8 cellular contexts compared by ENCODE assay signal in genomic region chr15:96330064-96330449, GRCh38. TPM values are rescaled to one million over a fixed set of nuclear protein-coding genes. Genes with fewer than 3 reads are reported as not detected.
DNase-seq lines count a peak whose midpoint lies in the region; ATAC-seq and TF ChIP-seq lines count a peak whose summit lies in the region.

No MANE protein-coding gene starts in this region.

- peak overlapping the region; percentile 82 to 96 (median 94) for H3K4me3 Mint-ChIP-seq in brain
- peak overlapping the region; percentile 78 to 79 for H3K4me3 Mint-ChIP-seq in stimulated activated naive CD8-positive, alpha-beta T cell treated with anti-CD3 and anti-CD28 coated beads, Interleukin-15, amount 100 ng/mL, for 72 hours

- H3K4me3 ChIP-seq in kidney epithelial cell (ENCODE audit: low read depth, low read length) (peak overlapping the region; percentile 50), OCI-LY7 (ENCODE audit: low read depth, low read length, poor library complexity, severe bottlenecking) (no peak overlapping the region)

- no peaks in the 10 kb centered on the region for H3K27me3 ChIP-seq in kidney epithelial cell (ENCODE audit: control insufficient read depth, insufficient read depth, low read length)

- H3K36me3 Mint-ChIP-seq in brain: peaks cover 32% of the 10 kb centered on the region

- TF ChIP-seq CTCF in brain (conservative IDR thresholded peaks at IDR 0.05) (no peak), kidney epithelial cell (IDR thresholded peaks at IDR 0.05; ENCODE audit: insufficient read depth, low read length, poor library complexity, severe bottlenecking) (no peak), OCI-LY7 (conservative IDR thresholded peaks at IDR 0.05; ENCODE audit: low read length) (no peak)

- H3K9me2 ChIP-seq in OCI-LY7 (ENCODE audit: insufficient read depth, low read length): no peaks in the 10 kb centered on the region

- no peaks in the 10 kb centered on the region for H3K79me2 ChIP-seq in OCI-LY7 (ENCODE audit: insufficient read depth, low read depth, low read length)

- DNase-seq in ELF-1 (ENCODE audit: low read depth, low spot score): peak; percentile 63
- DNase-seq in NCI-H2171 (lab: John Stamatoyannopoulos, UW): peak; percentile 68
- no peak for DNase-seq in kidney epithelial cell (ENCODE audit: low read depth)
- peak in 1 of 2 donors; percentile 39 for DNase-seq in stimulated activated naive CD8-positive, alpha-beta T cell treated with anti-CD3 and anti-CD28 coated beads, Interleukin-15, amount 100 ng/mL, for 72 hours
- no peak for DNase-seq in NAMALWA (ENCODE audit: low spot score)
- no peak for DNase-seq in OCI-LY7 (ENCODE audit: low spot score)

- POLR2A ChIA-PET in OCI-LY7 (lab: Charles Lee): no interaction called here

- H3K9me3 Mint-ChIP-seq in brain: peaks cover 0 to 12% (median 0%) of the 10 kb centered on the region in 5 experiments
- H3K9me3 Mint-ChIP-seq in stimulated activated naive CD8-positive, alpha-beta T cell treated with anti-CD3 and anti-CD28 coated beads, Interleukin-15, amount 100 ng/mL, for 72 hours: no peaks in the 10 kb centered on the region

- no peaks in the 10 kb centered on the region for H3K9me3 ChIP-seq in OCI-LY7 (ENCODE audit: low read length)

- H3K36me3 ChIP-seq in kidney epithelial cell (ENCODE audit: control insufficient read depth, insufficient read depth, low read length) (peaks cover 13% of the 10 kb centered on the region), OCI-LY7 (ENCODE audit: insufficient read depth, low read length) (no peaks in the 10 kb centered on the region)

- H3K27ac Mint-ChIP-seq in brain: peak overlapping the region; percentile 74 to 99 (median 98)
- no peak overlapping the region for H3K27ac Mint-ChIP-seq in stimulated activated naive CD8-positive, alpha-beta T cell treated with anti-CD3 and anti-CD28 coated beads, Interleukin-15, amount 100 ng/mL, for 72 hours

- CTCF ChIA-PET in OCI-LY7 (lab: Charles Lee; ENCODE audit: unreplicated experiment): no interaction called here

- H3K4me2 ChIP-seq in OCI-LY7 (ENCODE audit: low read length): no peak overlapping the region

- no TSS peak for BruUV-seq in OCI-LY7 (replicated peaks; lab: Mats Ljungman, UMichigan)

- intact Hi-C loops in OCI-LY7 (cut with micrococcal nuclease; ENCODE audit: unreplicated experiment): no loop called here

- peaks cover 80% of the 10 kb centered on the region for H3K27me3 Mint-ChIP-seq in brain
- peaks cover 99% of the 10 kb centered on the region for H3K27me3 Mint-ChIP-seq in stimulated activated naive CD8-positive, alpha-beta T cell treated with anti-CD3 and anti-CD28 coated beads, Interleukin-15, amount 100 ng/mL, for 72 hours

- ATAC-seq in GM21723 (IDR thresholded peaks at IDR 0.05; ENCODE audit: unreplicated experiment): peak; percentile 16
- ATAC-seq in stimulated activated naive CD8-positive, alpha-beta T cell treated with anti-CD3 and anti-CD28 coated beads, Interleukin-15, amount 100 ng/mL, for 72 hours: peak; percentile 66

- no peak overlapping the region for H2AFZ ChIP-seq in OCI-LY7 (ENCODE audit: low read length)

- no peak overlapping the region for H3K27ac ChIP-seq in OCI-LY7 (ENCODE audit: low read depth, low read length, poor library complexity, severe bottlenecking)

- H3K4me1 Mint-ChIP-seq in brain: peaks cover 42% of the 10 kb centered on the region
- H3K4me1 Mint-ChIP-seq in stimulated activated naive CD8-positive, alpha-beta T cell treated with anti-CD3 and anti-CD28 coated beads, Interleukin-15, amount 100 ng/mL, for 72 hours: peaks cover 46% of the 10 kb centered on the region

- H3K4me1 ChIP-seq in OCI-LY7 (ENCODE audit: insufficient read depth, low read length, poor library complexity, severe bottlenecking): no peaks in the 10 kb centered on the region

- H4K20me1 ChIP-seq in OCI-LY7 (ENCODE audit: insufficient read depth, low read length): no peaks in the 10 kb centered on the region

RNA-seq across cellular contexts. Expression of gene NR2F2, which starts 0.4 kb away (rescaled TPM):
- polyA plus RNA-seq in brain (ENCODE audit: insufficient read depth, low read depth, low replicate concordance): 60.4 TPM
- 19.1 and 22.9 TPM in 2 replicates for total RNA-seq in kidney epithelial cell
- not detected in 2 replicates for total RNA-seq in OCI-LY7 (2014; rRNA removed; shearing (Covaris generic))
- total RNA-seq in OCI-LY7 (2022): not detected in 2 replicates

Comparison
In these comparisons a context has a peak if more than half of its experiments do, and no peak if none do; other contexts are left out.
1. DNase-seq: peak in ELF-1 (single experiment) and NCI-H2171 (single experiment); none in kidney epithelial cell (single experiment), NAMALWA (single experiment) and OCI-LY7 (single experiment).
2. H3K27ac Mint-ChIP-seq: peak in brain (5 of 5); none in stimulated activated naive CD8-positive, alpha-beta T cell treated with anti-CD3 and anti-CD28 coated beads, Interleukin-15, amount 100 ng/mL, for 72 hours (0 of 2).
3. RNA of gene NR2F2, which starts 0.4 kb away (total RNA-seq): 19.1 to 22.9 TPM in kidney epithelial cell; not detected in OCI-LY7; every median in the first group is over 10 times any median in the second.